34 cellular contexts compared by ENCODE assay signal in the genomic region with DNA sequence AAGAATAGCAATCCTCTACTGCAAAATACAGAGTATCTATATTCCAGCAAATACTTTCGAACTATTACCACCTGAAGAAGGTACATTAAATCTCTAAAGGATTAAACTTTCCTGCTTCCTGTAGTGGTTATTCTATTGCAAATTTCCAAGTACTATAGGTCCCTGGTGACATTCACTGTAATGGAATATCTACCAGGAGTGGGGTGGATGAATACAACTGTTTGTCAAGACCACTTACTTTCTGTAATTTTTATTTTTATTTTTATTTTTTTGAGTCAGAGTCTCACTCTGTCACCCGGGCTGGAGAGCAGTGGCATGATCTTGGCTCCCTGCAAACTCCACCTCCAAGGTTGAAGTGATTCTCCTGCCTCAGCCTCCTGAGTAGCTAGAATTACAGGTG.
"Had no signal": no experiment of that assay in that cellular context is flagged by ENCODE, and none has a peak within 500 bp of the region (broad histone marks: within the 10 kb centered on the region; RNA-seq: fewer than 3 reads in every experiment).

No MANE protein-coding gene starts in this region.

- H3K4me1 ChIP-seq: adrenal gland, ascending aorta, body of pancreas, breast epithelium had no signal

- H3K27me3 ChIP-seq: adrenal gland, ascending aorta, body of pancreas, brain microvascular endothelial cell, breast epithelium, cardiac muscle cell had no signal

- H3K27ac ChIP-seq: adrenal gland, ascending aorta, body of pancreas, brain microvascular endothelial cell, breast epithelium, cardiac muscle cell had no signal

- H3K36me3 ChIP-seq: adrenal gland, ascending aorta, brain microvascular endothelial cell, breast epithelium, cardiac muscle cell had no signal

- ATAC-seq: activated naive CD4-positive, alpha-beta T cell treated with anti-CD3 and anti-CD28 coated beads, Interleukin-2, amount 50 U/mL, for 72 hours; activated naive CD8-positive, alpha-beta T cell treated with anti-CD3 and anti-CD28 coated beads, Interleukin-2, amount 50 U/mL, for 24 hours; activated T-cell treated with anti-CD3 and anti-CD28 coated beads, Interleukin-2, amount 50 U/mL, for 4 hours; activated T-cell treated with anti-CD3 and anti-CD28 coated beads, Interleukin-2, amount 50 U/mL, for 72 hours; activated T-helper 17 cell treated with anti-CD3 and anti-CD28 coated beads, Interleukin-2, amount 50 U/mL, for 72 hours; body of pancreas had no signal

- FAIRE-seq: astrocyte, bronchial epithelial cell had no signal

- H3K9me3 ChIP-seq: adrenal gland, ascending aorta had no signal

- DNase-seq: activated effector memory CD4-positive, alpha-beta T cell treated with anti-CD3 and anti-CD28 coated beads, Interleukin-2, amount 50 U/mL, for 16 hours; activated effector memory CD4-positive, alpha-beta T cell treated with Interleukin-2 at 50 U/mL for 16 hours; activated gamma-delta T cell; activated gamma-delta T cell treated with Interleukin-2 at 50 U/mL for 16 hours; activated naive CD4-positive, alpha-beta T cell; activated naive CD4-positive, alpha-beta T cell treated with anti-CD3 and anti-CD28 coated beads for 36 hours; activated naive CD4-positive, alpha-beta T cell treated with anti-CD3 and anti-CD28 coated beads, Interleukin-2, amount 10 ng/mL, durations not matched to agents 7 days and 5 days; activated naive CD4-positive, alpha-beta T cell treated with anti-CD3 and anti-CD28 coated beads, Interleukin-2, amount 50 U/mL, for 16 hours; activated naive CD4-positive, alpha-beta T cell treated with Interleukin-2 at 50 U/mL for 16 hours; activated naive CD8-positive, alpha-beta T cell treated with anti-CD3 and anti-CD28 coated beads for 36 hours; activated naive CD8-positive, alpha-beta T cell treated with anti-CD3 and anti-CD28 coated beads, Interleukin-2, amount 10 ng/mL, durations not matched to agents 7 days and 5 days; activated naive CD8-positive, alpha-beta T cell treated with anti-CD3 and anti-CD28 coated beads, Interleukin-2, amount 50 U/mL, for 24 hours; activated T-cell treated with anti-CD3 and anti-CD28 coated beads, Interleukin-2, amount 50 U/mL, for 1 hour; activated T-cell treated with anti-CD3 and anti-CD28 coated beads, Interleukin-2, amount 50 U/mL, for 24 hours; activated T-cell treated with anti-CD3 and anti-CD28 coated beads, Interleukin-2, amount 50 U/mL, for 4 hours; activated T-cell treated with anti-CD3 and anti-CD28 coated beads, Interleukin-2, amount 50 U/mL, for 48 hours; activated T-cell treated with anti-CD3 and anti-CD28 coated beads, Interleukin-2, amount 50 U/mL, for 72 hours; adrenal gland; amniotic stem cell; amygdala; anterior cingulate cortex; aorta; body of pancreas; brain microvascular endothelial cell; caudate nucleus; central memory CD4-positive, alpha-beta T cell; cerebellar nuclear complex had no signal

- H3K4me3 ChIP-seq: adrenal gland, ascending aorta, body of pancreas, breast epithelium, cardiac muscle cell had no signal
